Comparison of ENCODE assay signal across 18 cellular contexts in genomic region chr1:178630418-178630817, GRCh38.
"Had no signal": no experiment of that assay in that cellular context is flagged by ENCODE, and none has a peak within 500 bp of the region (broad histone marks: within the 10 kb centered on the region; RNA-seq: fewer than 3 reads in every experiment).

No MANE protein-coding gene starts in this region.

- H3K9me3 ChIP-seq: body of pancreas, gastrocnemius medialis, heart left ventricle, ovary, sigmoid colon had no signal

- H3K9ac ChIP-seq: neural progenitor cell had no signal

- ATAC-seq: activated CD8-positive, alpha-beta T cell treated with anti-CD3 and anti-CD28 coated beads for 36 hours; activated T-cell treated with anti-CD3 and anti-CD28 coated beads, Interleukin-2, amount 50 U/mL, for 4 hours; body of pancreas; esophagus mucosa; gastrocnemius medialis; heart left ventricle; left colon; T-helper 17 cell had no signal

- H3K4me1 ChIP-seq: body of pancreas, gastrocnemius medialis had no signal

- H3K27ac ChIP-seq: body of pancreas, gastrocnemius medialis, ovary, sigmoid colon had no signal

- DNase-seq: activated B cell treated with CpG ODN at 0.5 μM for 24 hours; activated CD4-positive, alpha-beta T cell treated with anti-CD3 and anti-CD28 coated beads for 48 hours; activated CD8-positive, alpha-beta T cell treated with anti-CD3 and anti-CD28 coated beads for 36 hours; activated effector memory CD4-positive, alpha-beta T cell treated with anti-CD3 and anti-CD28 coated beads, Interleukin-2, amount 50 U/mL, for 16 hours; activated T-cell treated with anti-CD3 and anti-CD28 coated beads, Interleukin-2, amount 50 U/mL, for 4 hours; amygdala; body of pancreas; caudate nucleus; gastrocnemius medialis; heart left ventricle; left colon; naive B cell; ovary; sigmoid colon; stimulated activated CD4-positive, alpha-beta T cell treated with anti-CD3 and anti-CD28 coated beads, Interleukin-2, amount 100 ng/mL, for 24 hours; T-helper 17 cell had no signal

- H3K4me3 ChIP-seq: body of pancreas, gastrocnemius medialis, heart left ventricle, neural progenitor cell, ovary, sigmoid colon had no signal

- H3K36me3 ChIP-seq: gastrocnemius medialis, heart left ventricle, neural progenitor cell, ovary, sigmoid colon had no signal

- H2AFZ ChIP-seq: neural progenitor cell had no signal

- H3K27me3 ChIP-seq: body of pancreas, gastrocnemius medialis, heart left ventricle, neural progenitor cell, ovary, sigmoid colon had no signal
